In genomic region chr5:32332971-32333370, GRCh38 we compare ENCODE assay signal across 1 cellular context.
TF ChIP-seq lines count a peak whose summit lies in the region.

No MANE protein-coding gene starts in this region.

TF ChIP-seq in IMR-90, 13 proteins besides CTCF, POLR2A, EP300 and RAD21 (continued from another document):
- TF ChIP-seq USF2 (IDR thresholded peaks at IDR 0.05; ENCODE audit: low read depth, low read length) (no peak), RCOR1 (IDR thresholded peaks at IDR 0.05; ENCODE audit: insufficient replicate concordance, low read length) (no peak), RFX5 (IDR thresholded peaks at IDR 0.05; ENCODE audit: low read depth, low read length) (no peak), CHD1 (IDR thresholded peaks at IDR 0.05; ENCODE audit: low read depth, low read length) (no peak), NFE2L2 (IDR thresholded peaks at IDR 0.05; ENCODE audit: low read depth, low read length) (no peak)
